ENCODE assay signal across 8 cellular contexts in genomic region chr15:99076555-99077308, GRCh38. TPM values are rescaled to one million over a fixed set of nuclear protein-coding genes. Genes with fewer than 3 reads are reported as not detected.
DNase-seq lines count a peak whose midpoint lies in the region; ATAC-seq and TF ChIP-seq lines count a peak whose summit lies in the region.

No MANE protein-coding gene starts in this region.

- no peaks in the 10 kb centered on the region for H3K27me3 Mint-ChIP-seq in endothelial cell (ENCODE audit: unreplicated experiment)
- H3K27me3 Mint-ChIP-seq in stimulated activated naive CD8-positive, alpha-beta T cell treated with anti-CD3 and anti-CD28 coated beads, Interleukin-15, amount 100 ng/mL, for 72 hours, result peaks cover 11% of the 10 kb centered on the region

- DNase-seq in COLO829 (ENCODE audit: low spot score) (peak; percentile 81), NCI-H446 (lab: John Stamatoyannopoulos, UW) (peak; percentile 55 to 83), endothelial cell (ENCODE audit: low spot score) (peak; percentile 60), midbrain (lab: John Stamatoyannopoulos, UW) (peak; percentile 74)
- peak; percentile 10 for DNase-seq in activated CD4-positive, alpha-beta T cell treated with anti-CD3 and anti-CD28 coated beads, Interleukin-2, amount 50 U/mL, for 1 hour
- peak; percentile 47 to 49 for DNase-seq in stimulated activated naive CD8-positive, alpha-beta T cell treated with anti-CD3 and anti-CD28 coated beads, Interleukin-15, amount 100 ng/mL, for 72 hours

- ATAC-seq in GM19351 (IDR thresholded peaks at IDR 0.05; ENCODE audit: unreplicated experiment) (peak; percentile 90), HG03439 (IDR thresholded peaks at IDR 0.05; ENCODE audit: unreplicated experiment) (peak; percentile 80)
- peak; percentile 77 for ATAC-seq in stimulated activated naive CD8-positive, alpha-beta T cell treated with anti-CD3 and anti-CD28 coated beads, Interleukin-15, amount 100 ng/mL, for 72 hours

- peak overlapping the region; percentile 16 for H3K27ac Mint-ChIP-seq in endothelial cell (ENCODE audit: unreplicated experiment)
- peak overlapping the region in 1 of 2 donors; percentile 93 for H3K27ac Mint-ChIP-seq in stimulated activated naive CD8-positive, alpha-beta T cell treated with anti-CD3 and anti-CD28 coated beads, Interleukin-15, amount 100 ng/mL, for 72 hours

- no peaks in the 10 kb centered on the region for H3K4me1 Mint-ChIP-seq in endothelial cell (ENCODE audit: unreplicated experiment)
- H3K4me1 Mint-ChIP-seq in stimulated activated naive CD8-positive, alpha-beta T cell treated with anti-CD3 and anti-CD28 coated beads, Interleukin-15, amount 100 ng/mL, for 72 hours, result peaks cover 8% of the 10 kb centered on the region

- no peaks in the 10 kb centered on the region for H3K36me3 Mint-ChIP-seq in endothelial cell (ENCODE audit: low read depth, unreplicated experiment)

- H3K4me3 Mint-ChIP-seq in endothelial cell (ENCODE audit: unreplicated experiment), result no peak overlapping the region
- peak overlapping the region; percentile 74 to 86 for H3K4me3 Mint-ChIP-seq in stimulated activated naive CD8-positive, alpha-beta T cell treated with anti-CD3 and anti-CD28 coated beads, Interleukin-15, amount 100 ng/mL, for 72 hours

- no peaks in the 10 kb centered on the region for H3K9me3 Mint-ChIP-seq in endothelial cell (ENCODE audit: unreplicated experiment)
- H3K9me3 Mint-ChIP-seq in stimulated activated naive CD8-positive, alpha-beta T cell treated with anti-CD3 and anti-CD28 coated beads, Interleukin-15, amount 100 ng/mL, for 72 hours, result no peaks in the 10 kb centered on the region

- TF ChIP-seq CTCF in endothelial cell (IDR thresholded peaks at IDR 0.05; ENCODE audit: unreplicated experiment), result peak; percentile 98

RNA-seq across cellular contexts. Expression of gene SYNM, which starts 28.1 kb away (rescaled TPM):
- total RNA-seq in endothelial cell (ENCODE audit: unreplicated experiment), result 1.7 TPM

Comparison
In these comparisons a context has a peak if more than half of its experiments do, and no peak if none do; other contexts are left out.
1. Peak in every context shown above with its lines: DNase-seq and ATAC-seq.
2. DNase-seq: peak in every context shown above with its lines; median percentile 81 in COLO829; 74 in midbrain; 69 in NCI-H446; 60 in endothelial cell; 48 in stimulated activated naive CD8-positive, alpha-beta T cell treated with anti-CD3 and anti-CD28 coated beads, Interleukin-15, amount 100 ng/mL, for 72 hours; 10 in activated CD4-positive, alpha-beta T cell treated with anti-CD3 and anti-CD28 coated beads, Interleukin-2, amount 50 U/mL, for 1 hour.